In genomic region chr1:176205322-176205914, GRCh38 we compare ENCODE assay signal across 1 cellular context.
TF ChIP-seq lines count a peak whose summit lies in the region.

No MANE protein-coding gene starts in this region.

TF ChIP-seq in GM12878, 131 proteins besides CTCF, POLR2A, EP300 and RAD21:
- TF ChIP-seq CBX5 (IDR thresholded peaks at IDR 0.05; ENCODE audit: low read depth), result no peak
- no peak for TF ChIP-seq ATF3 (IDR thresholded peaks at IDR 0.05; ENCODE audit: borderline replicate concordance, extremely low read depth, low read depth, low read length)
- TF ChIP-seq NBN (IDR thresholded peaks at IDR 0.05), result 0 out of 2 replicates have a peak, but pooled peaks have one; percentile 31
- TF ChIP-seq FOS (IDR thresholded peaks at IDR 0.05; ENCODE audit: borderline replicate concordance, extremely low read depth, insufficient read length), result no peak
- TF ChIP-seq SREBF1 (IDR thresholded peaks at IDR 0.05; ENCODE audit: low read length), result no peak
- no peak for TF ChIP-seq CEBPB (IDR thresholded peaks at IDR 0.05; ENCODE audit: borderline replicate concordance in 1 of 2, low read depth in 2 of 2, low read length in 2 of 2)
- no peak for TF ChIP-seq NRF1 (conservative IDR thresholded peaks at IDR 0.05; ENCODE audit: low read depth, low read length)
- 0 out of 2 replicates have a peak, but pooled peaks have one; percentile 19 for TF ChIP-seq MLLT1 (IDR thresholded peaks at IDR 0.05)
- no peak for TF ChIP-seq ZNF622 (IDR thresholded peaks at IDR 0.05)
- TF ChIP-seq SIN3A (IDR thresholded peaks at IDR 0.05; ENCODE audit: low read depth, low read length), result 0 out of 2 replicates have a peak, but pooled peaks have one; percentile 27
- peak; percentile 39 for TF ChIP-seq JUNB (IDR thresholded peaks at IDR 0.05)
- no peak for TF ChIP-seq IRF5 (IDR thresholded peaks at IDR 0.05; ENCODE audit: borderline replicate concordance)
